ENCODE assay signal across 1 cellular context in genomic region chr20:62779417-62779685, GRCh38.
A peak's percentile ranks its signal among the peaks of the same experiment; 100 is the strongest.
TF ChIP-seq lines count a peak whose summit lies in the region.

No MANE protein-coding gene starts in this region.

TF ChIP-seq in HepG2, 621 proteins besides CTCF, POLR2A, EP300 and RAD21 (continued from another document):
- TF ChIP-seq, protein P1, sequence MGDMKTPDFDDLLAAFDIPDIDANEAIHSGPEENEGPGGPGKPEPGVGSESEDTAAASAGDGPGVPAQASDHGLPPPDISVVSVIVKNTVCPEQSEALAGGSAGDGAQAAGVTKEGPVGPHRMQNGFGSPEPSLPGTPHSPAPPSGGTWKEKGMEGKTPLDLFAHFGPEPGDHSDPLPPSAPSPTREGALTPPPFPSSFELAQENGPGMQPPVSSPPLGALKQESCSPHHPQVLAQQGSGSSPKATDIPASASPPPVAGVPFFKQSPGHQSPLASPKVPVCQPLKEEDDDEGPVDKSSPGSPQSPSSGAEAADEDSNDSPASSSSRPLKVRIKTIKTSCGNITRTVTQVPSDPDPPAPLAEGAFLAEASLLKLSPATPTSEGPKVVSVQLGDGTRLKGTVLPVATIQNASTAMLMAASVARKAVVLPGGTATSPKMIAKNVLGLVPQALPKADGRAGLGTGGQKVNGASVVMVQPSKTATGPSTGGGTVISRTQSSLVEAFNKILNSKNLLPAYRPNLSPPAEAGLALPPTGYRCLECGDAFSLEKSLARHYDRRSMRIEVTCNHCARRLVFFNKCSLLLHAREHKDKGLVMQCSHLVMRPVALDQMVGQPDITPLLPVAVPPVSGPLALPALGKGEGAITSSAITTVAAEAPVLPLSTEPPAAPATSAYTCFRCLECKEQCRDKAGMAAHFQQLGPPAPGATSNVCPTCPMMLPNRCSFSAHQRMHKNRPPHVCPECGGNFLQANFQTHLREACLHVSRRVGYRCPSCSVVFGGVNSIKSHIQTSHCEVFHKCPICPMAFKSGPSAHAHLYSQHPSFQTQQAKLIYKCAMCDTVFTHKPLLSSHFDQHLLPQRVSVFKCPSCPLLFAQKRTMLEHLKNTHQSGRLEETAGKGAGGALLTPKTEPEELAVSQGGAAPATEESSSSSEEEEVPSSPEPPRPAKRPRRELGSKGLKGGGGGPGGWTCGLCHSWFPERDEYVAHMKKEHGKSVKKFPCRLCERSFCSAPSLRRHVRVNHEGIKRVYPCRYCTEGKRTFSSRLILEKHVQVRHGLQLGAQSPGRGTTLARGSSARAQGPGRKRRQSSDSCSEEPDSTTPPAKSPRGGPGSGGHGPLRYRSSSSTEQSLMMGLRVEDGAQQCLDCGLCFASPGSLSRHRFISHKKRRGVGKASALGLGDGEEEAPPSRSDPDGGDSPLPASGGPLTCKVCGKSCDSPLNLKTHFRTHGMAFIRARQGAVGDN (CRISPR knock-in tag; IDR thresholded peaks at IDR 0.05), result peak; percentile 9
- TF ChIP-seq, protein P2, sequence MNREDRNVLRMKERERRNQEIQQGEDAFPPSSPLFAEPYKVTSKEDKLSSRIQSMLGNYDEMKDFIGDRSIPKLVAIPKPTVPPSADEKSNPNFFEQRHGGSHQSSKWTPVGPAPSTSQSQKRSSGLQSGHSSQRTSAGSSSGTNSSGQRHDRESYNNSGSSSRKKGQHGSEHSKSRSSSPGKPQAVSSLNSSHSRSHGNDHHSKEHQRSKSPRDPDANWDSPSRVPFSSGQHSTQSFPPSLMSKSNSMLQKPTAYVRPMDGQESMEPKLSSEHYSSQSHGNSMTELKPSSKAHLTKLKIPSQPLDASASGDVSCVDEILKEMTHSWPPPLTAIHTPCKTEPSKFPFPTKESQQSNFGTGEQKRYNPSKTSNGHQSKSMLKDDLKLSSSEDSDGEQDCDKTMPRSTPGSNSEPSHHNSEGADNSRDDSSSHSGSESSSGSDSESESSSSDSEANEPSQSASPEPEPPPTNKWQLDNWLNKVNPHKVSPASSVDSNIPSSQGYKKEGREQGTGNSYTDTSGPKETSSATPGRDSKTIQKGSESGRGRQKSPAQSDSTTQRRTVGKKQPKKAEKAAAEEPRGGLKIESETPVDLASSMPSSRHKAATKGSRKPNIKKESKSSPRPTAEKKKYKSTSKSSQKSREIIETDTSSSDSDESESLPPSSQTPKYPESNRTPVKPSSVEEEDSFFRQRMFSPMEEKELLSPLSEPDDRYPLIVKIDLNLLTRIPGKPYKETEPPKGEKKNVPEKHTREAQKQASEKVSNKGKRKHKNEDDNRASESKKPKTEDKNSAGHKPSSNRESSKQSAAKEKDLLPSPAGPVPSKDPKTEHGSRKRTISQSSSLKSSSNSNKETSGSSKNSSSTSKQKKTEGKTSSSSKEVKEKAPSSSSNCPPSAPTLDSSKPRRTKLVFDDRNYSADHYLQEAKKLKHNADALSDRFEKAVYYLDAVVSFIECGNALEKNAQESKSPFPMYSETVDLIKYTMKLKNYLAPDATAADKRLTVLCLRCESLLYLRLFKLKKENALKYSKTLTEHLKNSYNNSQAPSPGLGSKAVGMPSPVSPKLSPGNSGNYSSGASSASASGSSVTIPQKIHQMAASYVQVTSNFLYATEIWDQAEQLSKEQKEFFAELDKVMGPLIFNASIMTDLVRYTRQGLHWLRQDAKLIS (CRISPR knock-in tag; IDR thresholded peaks at IDR 0.05), result no peak
- TF ChIP-seq ZNF552 (CRISPR knock-in tag; IDR thresholded peaks at IDR 0.05; ENCODE audit: borderline replicate concordance), result no peak
